ENCODE assay signal across 12 cellular contexts in the genomic region with DNA sequence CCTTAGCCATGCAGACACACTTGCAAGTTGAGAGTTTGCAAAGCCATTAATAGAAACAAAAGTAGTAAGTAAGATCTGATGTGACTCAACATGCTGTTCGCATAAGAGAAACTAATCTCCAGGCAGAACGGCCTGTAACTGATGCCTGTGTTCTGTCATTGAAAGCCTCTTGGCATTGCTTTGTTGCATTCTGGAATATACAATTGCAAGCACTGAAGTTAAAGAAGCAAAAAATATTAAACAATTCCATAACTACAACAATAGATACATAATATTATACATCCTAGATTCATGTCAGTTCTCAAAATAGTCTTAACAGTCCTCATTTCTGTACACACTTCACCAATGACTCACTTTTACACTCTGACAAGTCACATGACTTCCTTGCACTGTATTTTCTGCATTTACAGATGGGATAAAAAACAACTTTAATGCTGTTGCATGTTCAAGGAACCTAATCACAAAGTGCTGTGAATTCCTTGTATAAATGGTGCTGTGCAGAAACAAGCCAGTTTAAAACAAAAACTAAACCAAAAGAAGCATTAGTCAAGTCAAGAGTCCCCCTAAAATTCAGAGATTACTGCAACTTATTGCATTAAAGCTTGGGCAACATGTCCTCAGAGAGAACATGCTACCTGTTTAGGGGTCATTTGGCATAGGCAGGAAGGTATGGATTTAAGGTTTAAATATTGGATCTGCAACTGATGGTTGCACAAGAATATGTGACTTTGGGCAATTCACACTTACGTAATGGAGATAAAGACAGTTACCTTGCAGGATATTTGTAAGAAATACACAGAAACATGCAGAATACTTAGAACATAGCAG.
A peak's percentile ranks its signal among the peaks of the same experiment; 100 is the strongest.
DNase-seq lines count a peak whose midpoint lies in the region; ATAC-seq and TF ChIP-seq lines count a peak whose summit lies in the region.
"Had no signal": no experiment of that assay in that cellular context is flagged by ENCODE, and none has a peak within 500 bp of the region (broad histone marks: within the 10 kb centered on the region; RNA-seq: fewer than 3 reads in every experiment).

No MANE protein-coding gene starts in this region.

- no peaks in the 10 kb centered on the region for H3K36me3 Mint-ChIP-seq in T-cell

- H3K9me3 ChIP-seq in neutrophil = no peaks in the 10 kb centered on the region
- no peaks in the 10 kb centered on the region for H3K9me3 ChIP-seq in thyroid gland
- H3K9me3 ChIP-seq: breast epithelium had no signal

- H3K27ac ChIP-seq in neutrophil (peak overlapping the region; percentile 62), thyroid gland (no peak overlapping the region)
- H3K27ac ChIP-seq: breast epithelium had no signal

- H3K4me3 Mint-ChIP-seq in T-cell = no peak overlapping the region
- H3K4me3 Mint-ChIP-seq: activated B cell treated with CpG ODN at 0.5 μM for 24 hours, H9 had no signal

- POLR2A ChIA-PET in T-cell (lab: Charles Lee) = no interaction called here

- no peaks in the 10 kb centered on the region for H3K9me3 Mint-ChIP-seq in T-cell
- H3K9me3 Mint-ChIP-seq: activated B cell treated with CpG ODN at 0.5 μM for 24 hours, H9 had no signal

- H3K36me3 ChIP-seq in neutrophil (no peaks in the 10 kb centered on the region), thyroid gland (no peaks in the 10 kb centered on the region)
- H3K36me3 ChIP-seq: breast epithelium had no signal

- peak in 2 of 4 experiments; percentile 58 to 70 for ATAC-seq in T-cell (replicated peaks in 1 of 4)
- ATAC-seq in esophagus mucosa = peak; percentile 37

- H3K27me3 ChIP-seq in neutrophil (no peaks in the 10 kb centered on the region), thyroid gland (no peaks in the 10 kb centered on the region)
- H3K27me3 ChIP-seq: breast epithelium had no signal

- intact Hi-C loops in thyroid gland (cut with DNase I) = no loop called here

- H3K27ac Mint-ChIP-seq in T-cell = peak overlapping the region; percentile 67 to 90
- H3K27ac Mint-ChIP-seq: activated B cell treated with CpG ODN at 0.5 μM for 24 hours, H9 had no signal

- CTCF ChIA-PET in T-cell (lab: Charles Lee) = no interaction called here

- peaks cover 12 to 14% of the 10 kb centered on the region in 2 donors for H3K27me3 Mint-ChIP-seq in T-cell

- DNase-seq in GM03348 (ENCODE audit: low spot score) (peak; percentile 21), T-cell (no peak), NCI-H1694 (lab: John Stamatoyannopoulos, UW) (no peak), hippocampal formation (lab: John Stamatoyannopoulos, UW) (no peak), thyroid gland (no peak), medulla oblongata (ENCODE audit: extremely low spot score) (no peak)
- DNase-seq: activated B cell treated with CpG ODN at 0.5 μM for 24 hours, H9, NCI-H1436 had no signal

- TF ChIP-seq CTCF in neutrophil (IDR thresholded peaks at IDR 0.05) (no peak), thyroid gland (IDR thresholded peaks at IDR 0.05) (no peak)

- no peak for TF ChIP-seq POLR2A in thyroid gland (IDR thresholded peaks at IDR 0.05)

- WGBS in thyroid gland, 2 donors = 78 to 91% methylated on average over 3 of the region's 3 CpGs

- H3K4me3 ChIP-seq in neutrophil (ENCODE audit: low read depth in 1 of 2, low read length in 1 of 2) (no peak overlapping the region), thyroid gland (replicated peaks in 1 of 3) (no peak overlapping the region)
- H3K4me3 ChIP-seq: breast epithelium had no signal

- peaks cover 16 to 28% (median 24%) of the 10 kb centered on the region in 3 donors for H3K4me1 Mint-ChIP-seq in T-cell
- H3K4me1 Mint-ChIP-seq: activated B cell treated with CpG ODN at 0.5 μM for 24 hours had no signal

- H3K4me1 ChIP-seq in neutrophil (ENCODE audit: control insufficient read depth in 1 of 2, insufficient read depth in 1 of 2, low read depth in 1 of 2, low read length in 1 of 2) = peaks cover 68 to 69% of the 10 kb centered on the region in 2 experiments
- H3K4me1 ChIP-seq in thyroid gland = no peaks in the 10 kb centered on the region
- H3K4me1 ChIP-seq: breast epithelium had no signal
